Comparison of ENCODE assay signal across 1 cellular context in genomic region chr3:99929409-99930139, GRCh38.
TF ChIP-seq lines count a peak whose summit lies in the region.

No MANE protein-coding gene starts in this region.

TF ChIP-seq in GM23338, 12 proteins besides CTCF, POLR2A, EP300 and RAD21 (continued from another document):
- TF ChIP-seq JUNB (IDR thresholded peaks at IDR 0.05; ENCODE audit: unreplicated experiment) = no peak
